In the genomic region with DNA sequence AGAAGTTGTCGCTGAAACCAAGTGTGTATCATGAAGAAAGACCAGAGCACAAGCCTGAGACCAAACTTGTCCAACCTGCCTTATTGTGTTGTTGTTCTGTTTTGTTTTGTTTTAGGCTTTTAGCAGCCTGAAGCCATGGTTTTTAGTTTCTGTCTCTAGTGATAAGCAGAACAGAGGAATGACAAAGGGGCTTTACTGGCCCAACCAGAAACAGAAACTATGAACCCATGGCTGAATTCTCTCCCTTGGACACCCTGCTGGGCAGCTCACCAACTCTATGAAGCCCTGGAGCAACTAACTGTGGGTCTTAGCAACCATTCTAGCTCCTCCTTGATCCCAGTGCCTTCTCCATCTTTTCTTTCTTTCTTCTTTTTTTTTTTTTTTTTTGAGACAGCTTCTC, we compare ENCODE assay signal across 24 cellular contexts. TPM values are rescaled to one million over a fixed set of nuclear protein-coding genes. Genes with fewer than 3 reads are reported as not detected.
A peak's percentile ranks its signal among the peaks of the same experiment; 100 is the strongest.
DNase-seq lines count a peak whose midpoint lies in the region; ATAC-seq and TF ChIP-seq lines count a peak whose summit lies in the region.
"Had no signal": no experiment of that assay in that cellular context is flagged by ENCODE, and none has a peak within 500 bp of the region (broad histone marks: within the 10 kb centered on the region; RNA-seq: fewer than 3 reads in every experiment).

No MANE protein-coding gene starts in this region.

- no peak overlapping the region for H3K4me3 ChIP-seq in cardiac muscle cell
- H3K4me3 ChIP-seq: BLaER1 treated with 17β-estradiol and CSF1 and Interleukin-3, amounts not matched to agents 10 nM and 100 nM; coronary artery; testis; vagina had no signal

- intact Hi-C loops in cardiac septum (cut with DNase I), result no loop called here

- TF ChIP-seq CTCF in cardiac muscle cell (IDR thresholded peaks at IDR 0.05; ENCODE audit: low read depth, low read length) (no peak), osteocyte (IDR thresholded peaks at IDR 0.05) (no peak)

- H3K27ac ChIP-seq in cardiac muscle cell, result peak overlapping the region; percentile 79
- H3K27ac ChIP-seq: BLaER1 treated with 17β-estradiol and CSF1 and Interleukin-3, amounts not matched to agents 10 nM and 100 nM; brain microvascular endothelial cell; coronary artery; testis; vagina; WERI-Rb-1 had no signal

- H3K27me3 ChIP-seq in cardiac muscle cell, result no peaks in the 10 kb centered on the region
- H3K27me3 ChIP-seq: BLaER1 treated with 17β-estradiol and CSF1 and Interleukin-3, amounts not matched to agents 10 nM and 100 nM; brain microvascular endothelial cell; testis; vagina had no signal

- H3K27me3 Mint-ChIP-seq in central memory CD8-positive, alpha-beta T cell, result no peaks in the 10 kb centered on the region
- H3K27me3 Mint-ChIP-seq in osteocyte (ENCODE audit: unreplicated experiment), result peaks cover 4% of the 10 kb centered on the region

- no peak overlapping the region for H3K4me3 Mint-ChIP-seq in central memory CD8-positive, alpha-beta T cell
- H3K4me3 Mint-ChIP-seq in osteocyte (ENCODE audit: unreplicated experiment), result no peak overlapping the region
- H3K4me3 Mint-ChIP-seq: H9, mesothelial cell of epicardium, neural crest cell had no signal

- H3K4me1 Mint-ChIP-seq in central memory CD8-positive, alpha-beta T cell, result peaks cover 4% of the 10 kb centered on the region
- H3K4me1 Mint-ChIP-seq in osteocyte (ENCODE audit: unreplicated experiment), result no peaks in the 10 kb centered on the region
- H3K4me1 Mint-ChIP-seq: mesothelial cell of epicardium, neural crest cell had no signal

- H3K27ac Mint-ChIP-seq in central memory CD8-positive, alpha-beta T cell (ENCODE audit: low read depth), result peak overlapping the region; percentile 44
- no peak overlapping the region for H3K27ac Mint-ChIP-seq in osteocyte (ENCODE audit: unreplicated experiment)
- H3K27ac Mint-ChIP-seq: H9, mesothelial cell of epicardium, progenitor cell of endocrine pancreas had no signal

- H3K9me3 Mint-ChIP-seq in central memory CD8-positive, alpha-beta T cell, result no peaks in the 10 kb centered on the region
- H3K9me3 Mint-ChIP-seq in osteocyte (ENCODE audit: unreplicated experiment), result no peaks in the 10 kb centered on the region
- H3K9me3 Mint-ChIP-seq: H9, mesothelial cell of epicardium had no signal

- H3K36me3 ChIP-seq in cardiac muscle cell, result no peaks in the 10 kb centered on the region
- H3K36me3 ChIP-seq: brain microvascular endothelial cell, vagina, WERI-Rb-1 had no signal

- peaks cover 47% of the 10 kb centered on the region for H3K36me3 Mint-ChIP-seq in central memory CD8-positive, alpha-beta T cell (ENCODE audit: insufficient read depth)
- no peaks in the 10 kb centered on the region for H3K36me3 Mint-ChIP-seq in osteocyte (ENCODE audit: unreplicated experiment)
- H3K36me3 Mint-ChIP-seq: mesothelial cell of epicardium had no signal

- H3K4me1 ChIP-seq in cardiac muscle cell (ENCODE audit: low read depth), result peaks cover 24% of the 10 kb centered on the region
- H3K4me1 ChIP-seq: BLaER1 treated with 17β-estradiol and CSF1 and Interleukin-3, amounts not matched to agents 10 nM and 100 nM; testis; vagina had no signal

- ATAC-seq in HG02610 (IDR thresholded peaks at IDR 0.05; ENCODE audit: unreplicated experiment) (peak; percentile 69), HG03095 (IDR thresholded peaks at IDR 0.05; ENCODE audit: unreplicated experiment) (no peak), GM21717 (IDR thresholded peaks at IDR 0.05; ENCODE audit: unreplicated experiment) (no peak)
- no peak for ATAC-seq in central memory CD8-positive, alpha-beta T cell (replicated peaks; ENCODE audit: extremely low read depth, poor library complexity, severe bottlenecking)

- DNase-seq in cardiac muscle cell (ENCODE audit: low read depth in 1 of 2, low spot score in 1 of 2) (no peak), cardiac septum (ENCODE audit: low spot score) (no peak), osteocyte (ENCODE audit: extremely low spot score, unreplicated experiment) (peak; percentile 32), NCI-H187 (lab: John Stamatoyannopoulos, UW) (no peak)
- DNase-seq in central memory CD8-positive, alpha-beta T cell (ENCODE audit: low spot score in 2 of 2), result no peak
- DNase-seq: activated T-cell treated with anti-CD3 and anti-CD28 coated beads, Interleukin-2, amount 50 U/mL, for 1 hour; brain microvascular endothelial cell; EL; glutamatergic neuron; H9; NCI-H526; testis; WERI-Rb-1 had no signal

- no peaks in the 10 kb centered on the region for H3K9me3 ChIP-seq in cardiac muscle cell (ENCODE audit: low read depth)
- H3K9me3 ChIP-seq: BLaER1 treated with 17β-estradiol and CSF1 and Interleukin-3, amounts not matched to agents 10 nM and 100 nM; testis; vagina had no signal

RNA-seq across cellular contexts. Expression of a gene that starts 30.3 kb away (rescaled TPM):
- 0.25 and 0.57 TPM in 2 replicates for total RNA-seq in cardiac muscle cell
- polyA plus RNA-seq in cardiac muscle cell, result 0.11 and 0.39 TPM in 2 replicates
- 9.4 TPM for total RNA-seq in cardiac septum
- 0.57 TPM in 1 of 2 replicates, not detected in the other for total RNA-seq in osteocyte

RNA-seq across cellular contexts. Expression of a gene that starts 37.2 kb away (rescaled TPM):
- 7.3 and 18.0 TPM in 2 replicates for total RNA-seq in cardiac muscle cell
- 6.5 and 10.3 TPM in 2 replicates for polyA plus RNA-seq in cardiac muscle cell
- 147 TPM for total RNA-seq in cardiac septum
- total RNA-seq in osteocyte, result not detected in 2 replicates
- total RNA-seq: MCF 10A; mesothelial cell of epicardium; neural crest cell; progenitor cell of endocrine pancreas; T-helper 2 cell treated with Interferon-gamma antibody and Interleukin-4, amounts not matched to agents 100 ng/mL and 5 ng/mL, for 36 hours; vagina had no signal
